Comparison of ENCODE assay signal across 9 cellular contexts in genomic region chr3:112770026-112770626, GRCh38.
DNase-seq lines count a peak whose midpoint lies in the region; FAIRE-seq and TF ChIP-seq lines count a peak whose summit lies in the region.
"Had no signal": no experiment of that assay in that cellular context is flagged by ENCODE, and none has a peak within 500 bp of the region (broad histone marks: within the 10 kb centered on the region; RNA-seq: fewer than 3 reads in every experiment).

No MANE protein-coding gene starts in this region.

- H3K79me2 ChIP-seq in KMS-11 (ENCODE audit: insufficient read depth, low read depth) (no peaks in the 10 kb centered on the region), keratinocyte (ENCODE audit: control insufficient read depth, insufficient read depth, low read length) (no peaks in the 10 kb centered on the region)

- TF ChIP-seq CTCF in KMS-11 (conservative IDR thresholded peaks at IDR 0.05; ENCODE audit: low read depth, low read length), result no peak
- TF ChIP-seq CTCF in keratinocyte (optimal IDR thresholded peaks at IDR 0.05 in 1 of 3, IDR thresholded peaks at IDR 0.05 in 1 of 3, conservative IDR thresholded peaks at IDR 0.05 in 1 of 3; ENCODE audit: extremely low read depth in 1 of 3, insufficient read depth in 2 of 3, low read length in 3 of 3), result no peak

- no peaks in the 10 kb centered on the region for H3K9me3 ChIP-seq in keratinocyte (ENCODE audit: control insufficient read depth, low read depth, low read length)

- no peak overlapping the region for H3K9ac ChIP-seq in KMS-11
- peak overlapping the region; percentile 14 for H3K9ac ChIP-seq in keratinocyte (ENCODE audit: control insufficient read depth, extremely low read depth, insufficient read depth, low read length)

- H3K4me3 ChIP-seq in KMS-11 (IDR thresholded peaks at IDR 0.05; ENCODE audit: insufficient read depth, low read depth, low read length) (no peak overlapping the region), keratinocyte (ENCODE audit: control insufficient read depth in 2 of 3, extremely low read depth in 1 of 3, insufficient read depth in 2 of 3, low read depth in 1 of 3, low read length in 3 of 3) (no peak overlapping the region)

- dilution Hi-C loops in keratinocyte (cut with MboI; ENCODE audit: extremely low pct_ligation_motif_present, low sequenced_read_pairs), result no loop called here

- DNase-seq in AG08395 (ENCODE audit: low spot score) (peak; percentile 29), keratinocyte (ENCODE audit: low read depth, low spot score) (peak; percentile 84), head of caudate nucleus (no peak), mucosa of gallbladder (ENCODE audit: low spot score) (no peak), COR-L47 (lab: John Stamatoyannopoulos, UW) (no peak), KBM-7 (no peak)
- peak; percentile 17 for DNase-seq in activated naive CD4-positive, alpha-beta T cell treated with anti-CD3 and anti-CD28 coated beads, Interleukin-2, amount 50 U/mL, for 16 hours
- DNase-seq: SIG-M5 had no signal

- peak; percentile 78 for FAIRE-seq in keratinocyte (lab: Jason Lieb, UNC)

- intact Hi-C loops in head of caudate nucleus (cut with DNase I), result no loop called here

- no peaks in the 10 kb centered on the region for H3K36me3 ChIP-seq in KMS-11 (ENCODE audit: insufficient read depth)
- no peaks in the 10 kb centered on the region for H3K36me3 ChIP-seq in keratinocyte (ENCODE audit: control insufficient read depth in 2 of 2, extremely low read depth in 1 of 2, insufficient read depth in 2 of 2, low read length in 2 of 2)

- H3K27ac ChIP-seq in KMS-11 (no peak overlapping the region), keratinocyte (ENCODE audit: control insufficient read depth, insufficient read depth, low read length) (peak overlapping the region; percentile 88)

- H2AFZ ChIP-seq in KMS-11 (ENCODE audit: low read depth) (peak overlapping the region; percentile 12; the same call in 1 of the 2 replicates), keratinocyte (ENCODE audit: control insufficient read depth, low read length) (no peak overlapping the region)

- H4K20me1 ChIP-seq in KMS-11 (ENCODE audit: insufficient read depth), result no peaks in the 10 kb centered on the region
- H4K20me1 ChIP-seq in keratinocyte (ENCODE audit: control insufficient read depth, extremely low read depth, insufficient read depth, low read length), result no peaks in the 10 kb centered on the region

- H3K27me3 ChIP-seq in KMS-11 (ENCODE audit: insufficient read depth, low read depth) (no peaks in the 10 kb centered on the region), keratinocyte (ENCODE audit: control insufficient read depth, extremely low read depth, insufficient read depth, low read length) (no peaks in the 10 kb centered on the region)

- in situ Hi-C loops in KBM-7 (cut with MboI; ENCODE audit: low pct_unique_long_range_greater_than_20kb, low sequenced_read_pairs), result no loop called here

- H3K4me1 ChIP-seq in KMS-11 (ENCODE audit: low read depth, poor library complexity, severe bottlenecking) (peaks cover 61% of the 10 kb centered on the region), keratinocyte (ENCODE audit: control insufficient read depth, extremely low read depth, insufficient read depth, low read length) (peaks cover 37% of the 10 kb centered on the region)

- H3K9me1 ChIP-seq in keratinocyte (ENCODE audit: control insufficient read depth, extremely low read depth, insufficient read depth, low read length), result no peaks in the 10 kb centered on the region

- 0 out of 2 replicates have a peak overlapping the region, but pooled peaks have one; percentile 5 for H3K4me2 ChIP-seq in KMS-11
- H3K4me2 ChIP-seq in keratinocyte (ENCODE audit: control insufficient read depth, extremely low read depth, insufficient read depth, low read depth, low read length), result peak overlapping the region; percentile 29

Comparison
In these comparisons a context has a peak if more than half of its experiments do, and no peak if none do; other contexts are left out.
1. DNase-seq: peak in AG08395 (single experiment), activated naive CD4-positive, alpha-beta T cell treated with anti-CD3 and anti-CD28 coated beads, Interleukin-2, amount 50 U/mL, for 16 hours (single experiment) and keratinocyte (single experiment); none in head of caudate nucleus (0 of 42), mucosa of gallbladder (single experiment), COR-L47 (single experiment) and KBM-7 (single experiment).